ENCODE assay signal across 34 cellular contexts in genomic region chr18:5498452-5498851, GRCh38. TPM values are rescaled to one million over a fixed set of nuclear protein-coding genes. Genes with fewer than 3 reads are reported as not detected.
DNase-seq lines count a peak whose midpoint lies in the region; ATAC-seq, FAIRE-seq and TF ChIP-seq lines count a peak whose summit lies in the region.
"Had no signal": no experiment of that assay in that cellular context is flagged by ENCODE, and none has a peak within 500 bp of the region (broad histone marks: within the 10 kb centered on the region; RNA-seq: fewer than 3 reads in every experiment).

No MANE protein-coding gene starts in this region.

- no peak overlapping the region for H3K9ac ChIP-seq in HepG2 (ENCODE audit: insufficient read depth, low read depth, low read length)
- H3K9ac ChIP-seq: BLaER1; BLaER1 treated with 17β-estradiol and CSF1 and Interleukin-3, amounts not matched to agents 10 nM and 100 nM had no signal

- H3K4me1 ChIP-seq in HepG2 (ENCODE audit: insufficient read depth, low read length) = no peaks in the 10 kb centered on the region
- H3K4me1 ChIP-seq in right lobe of liver = no peaks in the 10 kb centered on the region
- peaks cover 6% of the 10 kb centered on the region; the same call in 1 of the 2 replicates for H3K4me1 ChIP-seq in HEK293 (ENCODE audit: control insufficient read depth, insufficient read depth, low read length)
- H3K4me1 ChIP-seq: A549; BE2C; BLaER1; BLaER1 treated with 17β-estradiol and CSF1 and Interleukin-3, amounts not matched to agents 10 nM and 100 nM; Caco-2 had no signal

- H3K4me1 Mint-ChIP-seq in stimulated activated memory B cell treated with anti-CD40 and anti-IgM and Interleukin-4, amounts not matched to agents 10 μg/mL and 1 μg/mL and 100 μg/mL, for 72 hours = no peaks in the 10 kb centered on the region
- H3K4me1 Mint-ChIP-seq: B cell; CD4-positive, alpha-beta memory T cell; CD4-positive, CD25-positive, alpha-beta regulatory T cell; CD8-positive, alpha-beta memory T cell had no signal

- H3K27ac ChIP-seq in HepG2 (ENCODE audit: extremely low read length, insufficient read depth, low read length) (no peak overlapping the region), right lobe of liver (no peak overlapping the region), HEK293 (ENCODE audit: extremely low read depth, low read depth, low read length) (no peak overlapping the region)
- H3K27ac ChIP-seq: 22Rv1; A549; BLaER1; BLaER1 treated with 17β-estradiol and CSF1 and Interleukin-3, amounts not matched to agents 10 nM and 100 nM; C4-2B had no signal

- no peak for ATAC-seq in HepG2
- ATAC-seq in right lobe of liver = no peak
- no peak for ATAC-seq in stimulated activated memory B cell treated with anti-CD40 and anti-IgM and Interleukin-4, amounts not matched to agents 10 μg/mL and 1 μg/mL and 100 μg/mL, for 72 hours
- ATAC-seq: A549; CD8-positive, alpha-beta T cell had no signal

- H3K4me2 ChIP-seq in HepG2 (ENCODE audit: low read depth, low read length) = no peak overlapping the region
- H3K4me2 ChIP-seq: A549; BLaER1; BLaER1 treated with 17β-estradiol and CSF1 and Interleukin-3, amounts not matched to agents 10 nM and 100 nM had no signal

- BruUV-seq in HepG2 (replicated peaks; lab: Mats Ljungman, UMichigan) = no TSS peak

- no peaks in the 10 kb centered on the region for H3K36me3 Mint-ChIP-seq in stimulated activated memory B cell treated with anti-CD40 and anti-IgM and Interleukin-4, amounts not matched to agents 10 μg/mL and 1 μg/mL and 100 μg/mL, for 72 hours
- H3K36me3 Mint-ChIP-seq: CD14-positive monocyte; CD4-positive, alpha-beta memory T cell; CD4-positive, CD25-positive, alpha-beta regulatory T cell; CD8-positive, alpha-beta memory T cell; CD8-positive, alpha-beta T cell had no signal

- TF ChIP-seq RAD21 in HepG2 (CRISPR knock-in tag; IDR thresholded peaks at IDR 0.05) = no peak

- 21% methylated on average over 6 of the region's 6 CpGs for WGBS in HepG2 (ENCODE audit: low lambda C conversion rate)
- WGBS in right lobe of liver (ENCODE audit: insufficient coverage, low coverage, low lambda C conversion rate, missing lambda C conversion rate) = 79% methylated on average over 5 of the region's 6 CpGs

- H3K36me3 ChIP-seq in HepG2 (replicated peaks in 1 of 2; ENCODE audit: control insufficient read depth in 1 of 2, insufficient read depth in 2 of 2, low read length in 2 of 2) (no peaks in the 10 kb centered on the region), right lobe of liver (no peaks in the 10 kb centered on the region), HEK293 (ENCODE audit: control insufficient read depth in 2 of 2, insufficient read depth in 1 of 2, low read length in 2 of 2) (no peaks in the 10 kb centered on the region)
- H3K36me3 ChIP-seq: BE2C; BLaER1; BLaER1 treated with 17β-estradiol and CSF1 and Interleukin-3, amounts not matched to agents 10 nM and 100 nM had no signal

- H3K27ac Mint-ChIP-seq in stimulated activated memory B cell treated with anti-CD40 and anti-IgM and Interleukin-4, amounts not matched to agents 10 μg/mL and 1 μg/mL and 100 μg/mL, for 72 hours = no peak overlapping the region
- H3K27ac Mint-ChIP-seq: B cell; CD14-positive monocyte; CD4-positive, alpha-beta T cell; CD4-positive, CD25-positive, alpha-beta regulatory T cell; CD8-positive, alpha-beta memory T cell; CD8-positive, alpha-beta T cell had no signal

- in situ Hi-C loops in HepG2 (cut with HindIII; ENCODE audit: extremely low pct_ligation_motif_present, low pct_unique_long_range_greater_than_20kb) = no loop called here

- no peaks in the 10 kb centered on the region for H3K79me2 ChIP-seq in HepG2 (ENCODE audit: insufficient read depth, low read length)

- H3K27me3 Mint-ChIP-seq in stimulated activated memory B cell treated with anti-CD40 and anti-IgM and Interleukin-4, amounts not matched to agents 10 μg/mL and 1 μg/mL and 100 μg/mL, for 72 hours = peaks cover 9% of the 10 kb centered on the region
- H3K27me3 Mint-ChIP-seq: CD4-positive, alpha-beta T cell had no signal

- TF ChIP-seq EP300 in HepG2 (IDR thresholded peaks at IDR 0.05; ENCODE audit: low read depth in 2 of 2, low read length in 2 of 2) = no peak
- TF ChIP-seq EP300 in HepG2 (CRISPR knock-in tag; IDR thresholded peaks at IDR 0.05; ENCODE audit: borderline replicate concordance) = no peak

- intact Hi-C loops in HepG2 (cut with micrococcal nuclease; ENCODE audit: unreplicated experiment) (no loop called here), right lobe of liver (cut with DNase I) (no loop called here)

- FAIRE-seq in HepG2 (lab: Jason Lieb, UNC) = no peak
- FAIRE-seq: A204.1, A549, D721Med had no signal

- H2AFZ ChIP-seq in HepG2 (ENCODE audit: low read length) = no peak overlapping the region

- no peak for TF ChIP-seq POLR2A in HepG2 (IDR thresholded peaks at IDR 0.05; ENCODE audit: insufficient read depth in 1 of 2, low read depth in 2 of 2, low read length in 2 of 2)
- no peak for TF ChIP-seq POLR2A in right lobe of liver (IDR thresholded peaks at IDR 0.05)

- no peak overlapping the region for H3K4me3 Mint-ChIP-seq in stimulated activated memory B cell treated with anti-CD40 and anti-IgM and Interleukin-4, amounts not matched to agents 10 μg/mL and 1 μg/mL and 100 μg/mL, for 72 hours
- H3K4me3 Mint-ChIP-seq: B cell; CD14-positive monocyte; CD4-positive, alpha-beta memory T cell; CD4-positive, alpha-beta T cell; CD8-positive, alpha-beta memory T cell; CD8-positive, alpha-beta T cell had no signal

- no peaks in the 10 kb centered on the region for H3K9me3 ChIP-seq in HepG2 (ENCODE audit: low read length)
- H3K9me3 ChIP-seq in right lobe of liver = no peaks in the 10 kb centered on the region
- H3K9me3 ChIP-seq in HEK293 (ENCODE audit: control insufficient read depth, insufficient read depth, low read depth, low read length) = no peaks in the 10 kb centered on the region
- H3K9me3 ChIP-seq: A549; BE2C; BLaER1; BLaER1 treated with 17β-estradiol and CSF1 and Interleukin-3, amounts not matched to agents 10 nM and 100 nM; Caco-2 had no signal

- H3K27me3 ChIP-seq in HepG2 (ENCODE audit: control insufficient read depth in 1 of 2, insufficient read depth in 2 of 2, low read length in 2 of 2) = peaks cover 0 to 5% of the 10 kb centered on the region in 2 experiments; a peak in 2 of 5 replicates
- H3K27me3 ChIP-seq in right lobe of liver = no peaks in the 10 kb centered on the region
- H3K27me3 ChIP-seq: BE2C; BLaER1; BLaER1 treated with 17β-estradiol and CSF1 and Interleukin-3, amounts not matched to agents 10 nM and 100 nM had no signal

- TF ChIP-seq CTCF in HepG2 (CRISPR knock-in tag; IDR thresholded peaks at IDR 0.05) (no peak), right lobe of liver (IDR thresholded peaks at IDR 0.05) (no peak), HEK293 (tag by site-specific recombination; IDR thresholded peaks at IDR 0.05) (no peak)

- no peak overlapping the region for H3K4me3 ChIP-seq in HepG2 (replicated peaks in 1 of 3; ENCODE audit: insufficient read depth in 1 of 3, low read depth in 2 of 3, low read length in 3 of 3)
- H3K4me3 ChIP-seq in right lobe of liver = no peak overlapping the region
- no peak overlapping the region for H3K4me3 ChIP-seq in HEK293 (ENCODE audit: low read depth, low read length)
- H3K4me3 ChIP-seq: A549; BLaER1; BLaER1 treated with 17β-estradiol and CSF1 and Interleukin-3, amounts not matched to agents 10 nM and 100 nM had no signal

- DNase-seq in HepG2 (ENCODE audit: low spot score) (no peak), right lobe of liver (no peak)
- DNase-seq: 8988T; ACHN; AML-193; BE2C; C1 segment of cervical spinal cord; Caco-2; Calu3; CD4-positive, alpha-beta memory T cell; CD4-positive, alpha-beta T cell; CD4-positive, CD25-positive, alpha-beta regulatory T cell; CD8-positive, alpha-beta memory T cell; CD8-positive, alpha-beta T cell; COR-L47; DMS 273 treated with DMSO at 0.1 percent for 48 hours; DMS153; DMS53; DMS79; DMS79 treated with DMSO at 0.1 percent for 48 hours; DND-41; EL had no signal

- CTCF ChIA-PET in HepG2 (lab: Yijun Ruan, JAX; ENCODE audit: low intra/inter-chr PET ratio, low total read pairs) (no interaction called here), HEK293 (lab: Yijun Ruan, JAX) (interaction anchor here (0.6 kb wide), 2 partner anchors 15 to 37 kb away, joined by 3 read pairs; no protein-coding TSS in a partner anchor)

- no peaks in the 10 kb centered on the region for H3K9me3 Mint-ChIP-seq in stimulated activated memory B cell treated with anti-CD40 and anti-IgM and Interleukin-4, amounts not matched to agents 10 μg/mL and 1 μg/mL and 100 μg/mL, for 72 hours
- H3K9me3 Mint-ChIP-seq: CD14-positive monocyte; CD4-positive, alpha-beta memory T cell; CD4-positive, alpha-beta T cell; CD4-positive, CD25-positive, alpha-beta regulatory T cell; CD8-positive, alpha-beta memory T cell; CD8-positive, alpha-beta T cell had no signal

- H4K20me1 ChIP-seq in HepG2 (ENCODE audit: insufficient read depth, low read length) = no peaks in the 10 kb centered on the region
- H4K20me1 ChIP-seq: BLaER1; BLaER1 treated with 17β-estradiol and CSF1 and Interleukin-3, amounts not matched to agents 10 nM and 100 nM had no signal

- POLR2A ChIA-PET in HepG2 (lab: Yijun Ruan, JAX) = no interaction called here
- POLR2A ChIA-PET in HEK293 (lab: Yijun Ruan, JAX) = no interaction called here

RNA-seq across cellular contexts. Expression of gene EPB41L3, which starts 45.3 kb away (rescaled TPM):
- total RNA-seq in HepG2 (2016; rRNA removed; fragmentation: Illumina TruSeq; extraction: Trizol) = not detected in 2 replicates
- not detected in 2 replicates for total RNA-seq in HepG2 (2016; cell fraction: cytosol; rRNA removed; fragmentation: Illumina TruSeq; extraction: Trizol; ENCODE audit: low read depth)
- total RNA-seq in HepG2 (2016; cell fraction: insoluble cytoplasmic fraction; rRNA removed; fragmentation: Illumina TruSeq; extraction: Trizol) = not detected in 2 replicates
- not detected in 2 replicates for total RNA-seq in HepG2 (2016; cell fraction: membrane; rRNA removed; fragmentation: Illumina TruSeq; extraction: Trizol)
- total RNA-seq in HepG2 (2016; cell fraction: nucleus; rRNA removed; fragmentation: Illumina TruSeq; extraction: Trizol) = not detected in 2 replicates
- polyA plus RNA-seq in HepG2 (2011; rRNA removed) = not detected in 2 replicates
- not detected in 2 replicates for polyA plus RNA-seq in HepG2 (2011; cell fraction: cytosol; rRNA removed)
- polyA plus RNA-seq in HepG2 (2011; cell fraction: nucleus; rRNA removed) = not detected in 2 replicates
- polyA plus RNA-seq in HepG2 (2012) = not detected in 2 replicates
- not detected in 2 replicates for polyA plus RNA-seq in HepG2 (2016; cell fraction: cytosol; fragmentation: Illumina TruSeq; extraction: Trizol; ENCODE audit: low read depth)
- not detected in 2 replicates for polyA plus RNA-seq in HepG2 (2016; cell fraction: insoluble cytoplasmic fraction; fragmentation: Illumina TruSeq; extraction: Trizol; ENCODE audit: low read depth)
- polyA plus RNA-seq in HepG2 (2016; cell fraction: membrane; fragmentation: Illumina TruSeq; extraction: Trizol; ENCODE audit: low read depth) = 0.13 TPM in 1 of 2 replicates, not detected in the other
- not detected in 2 replicates for polyA plus RNA-seq in HepG2 (2016; cell fraction: nucleus; fragmentation: Illumina TruSeq; extraction: Trizol; ENCODE audit: insufficient read depth, low read depth)
- polyA minus RNA-seq in HepG2 (2011; rRNA and poly(A)+ RNA removed; ENCODE audit: low replicate concordance) = 0.80 TPM in 1 of 2 replicates, not detected in the other
- not detected in 2 replicates for polyA minus RNA-seq in HepG2 (2011; cell fraction: cytosol; rRNA and poly(A)+ RNA removed)
- not detected in 2 replicates for polyA minus RNA-seq in HepG2 (2011; cell fraction: nucleus; rRNA and poly(A)+ RNA removed)
- 10 to 100 TPM in 2 of 6 experiments, 1 to 10 TPM in 4; 3.3 to 20.3 (median 6.2) TPM for total RNA-seq in right lobe of liver
- total RNA-seq: A172, Calu3 had no signal
- polyA plus RNA-seq: CD4-positive, CD25-positive, alpha-beta regulatory T cell; CD8-positive, alpha-beta memory T cell had no signal

Comparison
In these comparisons a context has a peak if more than half of its experiments do, and no peak if none do; other contexts are left out.
1. Of the 63 proteins assayed by ChIP-seq in both HepG2 and HEK293: peak only in HepG2: none; only in HEK293: ATF2; in both: none; in neither: 62.